In the genomic region with DNA sequence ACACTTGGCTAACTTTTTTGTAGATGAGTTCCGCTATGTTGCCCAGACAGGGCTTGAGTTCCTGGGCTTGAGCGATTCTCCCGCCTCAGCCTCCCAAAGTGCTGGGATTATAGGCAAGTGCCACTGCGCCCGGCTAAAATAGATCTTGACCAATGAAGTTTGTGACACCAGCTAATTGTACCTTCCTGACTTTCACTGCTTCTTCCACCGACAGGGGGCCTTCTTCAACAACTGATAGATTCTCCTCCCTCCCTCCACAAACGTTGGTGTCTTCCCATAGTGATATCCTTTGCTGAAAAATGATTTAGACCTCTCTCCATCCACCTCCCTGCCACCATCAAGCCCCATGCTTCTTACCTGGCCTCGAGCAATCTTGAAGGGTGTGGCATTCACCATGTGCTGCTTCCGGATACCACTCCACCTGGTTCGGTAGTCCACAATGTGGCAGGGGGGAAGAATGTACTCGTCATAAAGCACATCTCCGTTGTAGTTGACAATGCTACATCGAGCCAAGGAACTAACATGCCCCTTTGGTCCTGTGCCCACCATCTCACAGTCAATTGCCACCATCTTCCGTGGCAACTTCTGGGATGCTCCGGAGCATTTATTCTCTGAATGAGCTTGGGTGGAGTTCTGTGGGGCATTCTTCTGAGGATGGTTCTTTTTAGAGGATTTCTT, we compare ENCODE assay signal across 8 cellular contexts. TPM values are rescaled to one million over a fixed set of nuclear protein-coding genes. Genes with fewer than 3 reads are reported as not detected.
A peak's percentile ranks its signal among the peaks of the same experiment; 100 is the strongest.
DNase-seq lines count a peak whose midpoint lies in the region; ATAC-seq and TF ChIP-seq lines count a peak whose summit lies in the region.

No MANE protein-coding gene starts in this region.

- H3K4me1 Mint-ChIP-seq in T-cell = peaks cover 23 to 32% (median 30%) of the 10 kb centered on the region in 3 donors
- H3K4me1 Mint-ChIP-seq in natural killer cell treated with Interleukin-12 subunit alpha and Interleukin-12 subunit beta and Interleukin-15 and Interleukin-18, amount 100 ng/mL, for 72 hours (ENCODE audit: low read depth in 2 of 2) = peaks cover 23 to 32% of the 10 kb centered on the region in 2 donors

- POLR2A ChIA-PET in T-cell (lab: Charles Lee) = interaction anchor here (0.6 to 1.2 kb wide), 3 partner anchors 36 to 49 kb away, joined by 3 to 5 read pairs (median 3); a partner anchor contains a TSS

- TF ChIP-seq CTCF in dorsolateral prefrontal cortex (IDR thresholded peaks at IDR 0.05 in 54 of 56, conservative IDR thresholded peaks at IDR 0.05 in 2 of 56; ENCODE audit: low read depth in 1 of 56, partially characterized antibody in 56 of 56) = peak in 48 of 56 donors; percentile 18 to 57 (median 42)

- no peaks in the 10 kb centered on the region for H3K27me3 Mint-ChIP-seq in T-cell
- H3K27me3 Mint-ChIP-seq in natural killer cell treated with Interleukin-12 subunit alpha and Interleukin-12 subunit beta and Interleukin-15 and Interleukin-18, amount 100 ng/mL, for 72 hours = no peaks in the 10 kb centered on the region

- peak; percentile 45 for DNase-seq in activated gamma-delta T cell treated with Interleukin-2 at 50 U/mL for 16 hours
- no peak for DNase-seq in activated gamma-delta T cell (lab: John Stamatoyannopoulos, UW)
- DNase-seq in NCI-H1694 (lab: John Stamatoyannopoulos, UW) = peak; percentile 63
- DNase-seq in T-cell = peak in 19 of 34 experiments; percentile 23 to 49 (median 38)
- DNase-seq in dorsolateral prefrontal cortex = peak in 2 of 10 donors; percentile 15 to 50
- DNase-seq in mucosa of gallbladder (ENCODE audit: low spot score) = peak; percentile 47
- DNase-seq in NCI-H345 (lab: John Stamatoyannopoulos, UW) = no peak
- no peak for DNase-seq in natural killer cell treated with Interleukin-12 subunit alpha and Interleukin-12 subunit beta and Interleukin-15 and Interleukin-18, amount 100 ng/mL, for 72 hours (ENCODE audit: low spot score)

- intact Hi-C loops in dorsolateral prefrontal cortex (cut with DNase I) = loop anchor here (5.0 to 10.0 kb wide), 4 partner anchors 34 to 222 kb away; a partner anchor contains a TSS

- H3K27ac ChIP-seq in dorsolateral prefrontal cortex = peak overlapping the region in 3 of 59 donors; percentile 10 to 95 (median 92)

- ATAC-seq in T-cell (replicated peaks in 1 of 4) = no peak
- ATAC-seq in natural killer cell treated with Interleukin-12 subunit alpha and Interleukin-12 subunit beta and Interleukin-15 and Interleukin-18, amount 100 ng/mL, for 72 hours = no peak

- no peak overlapping the region for H3K4me3 Mint-ChIP-seq in T-cell
- no peak overlapping the region for H3K4me3 Mint-ChIP-seq in natural killer cell treated with Interleukin-12 subunit alpha and Interleukin-12 subunit beta and Interleukin-15 and Interleukin-18, amount 100 ng/mL, for 72 hours

- no peaks in the 10 kb centered on the region for H3K27me3 ChIP-seq in dorsolateral prefrontal cortex

- no peaks in the 10 kb centered on the region for H3K9me3 Mint-ChIP-seq in T-cell
- H3K9me3 Mint-ChIP-seq in natural killer cell treated with Interleukin-12 subunit alpha and Interleukin-12 subunit beta and Interleukin-15 and Interleukin-18, amount 100 ng/mL, for 72 hours = no peaks in the 10 kb centered on the region

- CTCF ChIA-PET in T-cell (lab: Charles Lee) = interaction anchor here (0.5 to 4.7 kb wide), 30 partner anchors 9 to 1000 kb away, joined by 3 to 68 read pairs (median 6); a partner anchor contains a TSS

- H3K36me3 Mint-ChIP-seq in T-cell = peaks cover 16% of the 10 kb centered on the region
- peaks cover 25% of the 10 kb centered on the region for H3K36me3 Mint-ChIP-seq in natural killer cell treated with Interleukin-12 subunit alpha and Interleukin-12 subunit beta and Interleukin-15 and Interleukin-18, amount 100 ng/mL, for 72 hours

- H3K4me3 ChIP-seq in dorsolateral prefrontal cortex = peak overlapping the region in 55 of 59 donors; percentile 11 to 99 (median 78)

- no peak overlapping the region for H3K27ac Mint-ChIP-seq in T-cell
- H3K27ac Mint-ChIP-seq in natural killer cell treated with Interleukin-12 subunit alpha and Interleukin-12 subunit beta and Interleukin-15 and Interleukin-18, amount 100 ng/mL, for 72 hours = no peak overlapping the region

RNA-seq across cellular contexts. Expression of a gene that starts 1.6 kb away (rescaled TPM):
- total RNA-seq in T-cell (10 to 100 TPM; 13.0 to 36.1 (median 32.3) TPM), dorsolateral prefrontal cortex (10 to 100 TPM; 18.8 to 53.1 (median 32.3) TPM), mucosa of gallbladder (48.0 TPM)
- 10 to 100 TPM; 33.0 to 37.4 TPM for total RNA-seq in natural killer cell treated with Interleukin-12 subunit alpha and Interleukin-12 subunit beta and Interleukin-15 and Interleukin-18, amount 100 ng/mL, for 72 hours

RNA-seq across cellular contexts. Expression of a gene that starts 1.9 kb away (rescaled TPM):
- 10 to 100 TPM; 35.3 to 63.7 (median 44.3) TPM for total RNA-seq in T-cell
- 10 to 100 TPM; 16.3 to 48.9 (median 30.2) TPM for total RNA-seq in dorsolateral prefrontal cortex
- total RNA-seq in mucosa of gallbladder = 24.1 TPM
- 10 to 100 TPM; 67.5 to 97.5 TPM for total RNA-seq in natural killer cell treated with Interleukin-12 subunit alpha and Interleukin-12 subunit beta and Interleukin-15 and Interleukin-18, amount 100 ng/mL, for 72 hours

RNA-seq across cellular contexts. Expression of a gene that starts 14.2 kb away (rescaled TPM):
- 10 to 100 TPM; 23.8 to 66.6 (median 52.6) TPM for total RNA-seq in T-cell
- total RNA-seq in dorsolateral prefrontal cortex = 10 to 100 TPM; 38.0 to 78.2 (median 53.2) TPM
- total RNA-seq in mucosa of gallbladder = 63.7 TPM
- total RNA-seq in natural killer cell treated with Interleukin-12 subunit alpha and Interleukin-12 subunit beta and Interleukin-15 and Interleukin-18, amount 100 ng/mL, for 72 hours = 10 to 100 TPM; 52.9 to 71.2 TPM

RNA-seq across cellular contexts. Expression of a gene that starts 21.3 kb away (rescaled TPM):
- 1 to 10 TPM in 4 of 5 donors, under 1 TPM in 1; 0.76 to 3.6 (median 1.6) TPM for total RNA-seq in T-cell
- 10 to 100 TPM in 47 of 120 experiments, 1 to 10 TPM in 73; 1.8 to 25.0 (median 9.2) TPM for total RNA-seq in dorsolateral prefrontal cortex
- 3.5 TPM for total RNA-seq in mucosa of gallbladder
- 1 to 10 TPM; 2.4 to 4.6 TPM for total RNA-seq in natural killer cell treated with Interleukin-12 subunit alpha and Interleukin-12 subunit beta and Interleukin-15 and Interleukin-18, amount 100 ng/mL, for 72 hours

RNA-seq across cellular contexts. Expression of a gene that starts 24.8 kb away (rescaled TPM):
- total RNA-seq in T-cell = 100 to 1,000 TPM in 2 of 5 donors, 10 to 100 TPM in 3; 72.9 to 108 (median 90.3) TPM
- total RNA-seq in dorsolateral prefrontal cortex = 100 to 1,000 TPM in 98 of 120 experiments, 10 to 100 TPM in 22; 83.7 to 170 (median 109) TPM
- total RNA-seq in mucosa of gallbladder = 170 TPM
- total RNA-seq in natural killer cell treated with Interleukin-12 subunit alpha and Interleukin-12 subunit beta and Interleukin-15 and Interleukin-18, amount 100 ng/mL, for 72 hours = 100 to 1,000 TPM; 208 to 308 TPM

Comparison
In these comparisons a context has a peak if more than half of its experiments do, and no peak if none do; other contexts are left out.
1. DNase-seq: peak in activated gamma-delta T cell treated with Interleukin-2 at 50 U/mL for 16 hours (single experiment), NCI-H1694 (single experiment), T-cell (19 of 34) and mucosa of gallbladder (single experiment); none in activated gamma-delta T cell (single experiment), NCI-H345 (single experiment) and natural killer cell treated with Interleukin-12 subunit alpha and Interleukin-12 subunit beta and Interleukin-15 and Interleukin-18, amount 100 ng/mL, for 72 hours (single experiment).